In the genomic region with DNA sequence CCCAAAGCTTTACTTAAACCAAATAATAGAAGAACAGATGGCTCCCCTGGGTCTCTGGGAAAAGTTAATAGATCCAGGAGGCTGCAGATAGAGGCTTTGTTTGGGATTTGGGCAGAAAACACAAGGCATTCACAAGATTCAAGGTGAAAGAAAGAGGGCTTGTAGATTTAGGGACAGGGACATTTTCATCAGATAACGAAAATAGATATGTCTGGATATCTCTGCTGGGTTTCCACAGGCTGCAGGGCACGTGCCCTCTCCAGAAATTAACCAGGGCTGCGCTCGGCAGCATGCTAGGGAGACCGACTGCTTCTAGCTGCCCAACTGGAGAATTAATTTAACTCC, we compare ENCODE assay signal across 16 cellular contexts. TPM values are rescaled to one million over a fixed set of nuclear protein-coding genes. Genes with fewer than 3 reads are reported as not detected.
DNase-seq lines count a peak whose midpoint lies in the region; ATAC-seq, FAIRE-seq and TF ChIP-seq lines count a peak whose summit lies in the region.
"Had no signal": no experiment of that assay in that cellular context is flagged by ENCODE, and none has a peak within 500 bp of the region (broad histone marks: within the 10 kb centered on the region; RNA-seq: fewer than 3 reads in every experiment).

No MANE protein-coding gene starts in this region.

- H3K9me3 ChIP-seq in endothelial cell of umbilical vein (replicated peaks; ENCODE audit: control insufficient read depth, insufficient read depth, low read length): no peaks in the 10 kb centered on the region
- H3K9me3 ChIP-seq in stomach: peaks cover 0 to 20% (median 10%) of the 10 kb centered on the region in 4 donors

- POLR2A ChIA-PET in T-cell (lab: Charles Lee) (no interaction called here), endothelial cell of umbilical vein (lab: Charles Lee) (interaction anchor here (0.7 kb wide), 1 partner anchor 11 kb away, joined by 6 read pairs; no protein-coding TSS in a partner anchor)

- H3K9me1 ChIP-seq in endothelial cell of umbilical vein (replicated peaks; ENCODE audit: control insufficient read depth, extremely low read depth, insufficient read depth, low read length): no peaks in the 10 kb centered on the region

- H3K9ac ChIP-seq in endothelial cell of umbilical vein (replicated peaks; ENCODE audit: extremely low read depth, insufficient read depth, low read length): peak overlapping the region; percentile 15
- H3K9ac ChIP-seq: GM23248 had no signal

- peaks cover 62 to 73% (median 69%) of the 10 kb centered on the region in 3 donors for H3K4me1 Mint-ChIP-seq in T-cell
- H3K4me1 Mint-ChIP-seq in stimulated activated effector memory CD8-positive, alpha-beta T cell treated with anti-CD3 and anti-CD28 coated beads, Interleukin-12 subunit alpha, Interleukin-12 subunit beta, amount 100 ng/mL, for 72 hours: peaks cover 68% of the 10 kb centered on the region

- H3K4me2 ChIP-seq in endothelial cell of umbilical vein (ENCODE audit: insufficient read depth, low read length): peak overlapping the region; percentile 41

- FAIRE-seq in endothelial cell of umbilical vein (lab: Jason Lieb, UNC): no peak
- FAIRE-seq: GM18507, K562 had no signal

- H4K20me1 ChIP-seq in endothelial cell of umbilical vein (replicated peaks; ENCODE audit: control insufficient read depth, extremely low read depth, insufficient read depth, low read length): no peaks in the 10 kb centered on the region

- BruUV-seq in endothelial cell of umbilical vein (replicated peaks; lab: Mats Ljungman, UMichigan): no TSS peak

- peaks cover 66% of the 10 kb centered on the region for H3K36me3 Mint-ChIP-seq in T-cell
- peaks cover 87% of the 10 kb centered on the region for H3K36me3 Mint-ChIP-seq in stimulated activated effector memory CD8-positive, alpha-beta T cell treated with anti-CD3 and anti-CD28 coated beads, Interleukin-12 subunit alpha, Interleukin-12 subunit beta, amount 100 ng/mL, for 72 hours

- H3K27ac Mint-ChIP-seq in T-cell: peak overlapping the region; percentile 76 to 93
- H3K27ac Mint-ChIP-seq in stimulated activated effector memory CD8-positive, alpha-beta T cell treated with anti-CD3 and anti-CD28 coated beads, Interleukin-12 subunit alpha, Interleukin-12 subunit beta, amount 100 ng/mL, for 72 hours: peak overlapping the region; percentile 97

- dilution Hi-C loops in endothelial cell of umbilical vein (cut with MboI; ENCODE audit: extremely low pct_ligation_motif_present, low sequenced_read_pairs): no loop called here

- peaks cover 4 to 16% (median 5%) of the 10 kb centered on the region in 3 donors for H3K9me3 Mint-ChIP-seq in T-cell
- peaks cover 3% of the 10 kb centered on the region for H3K9me3 Mint-ChIP-seq in stimulated activated effector memory CD8-positive, alpha-beta T cell treated with anti-CD3 and anti-CD28 coated beads, Interleukin-12 subunit alpha, Interleukin-12 subunit beta, amount 100 ng/mL, for 72 hours

- H2AFZ ChIP-seq in endothelial cell of umbilical vein (ENCODE audit: low read depth, low read length): peak overlapping the region; percentile 27

- TF ChIP-seq POLR2A in endothelial cell of umbilical vein (IDR thresholded peaks at IDR 0.05; ENCODE audit: low read depth, low read length) (no peak), stomach (IDR thresholded peaks at IDR 0.05) (no peak)

- TF ChIP-seq EP300 in stomach (IDR thresholded peaks at IDR 0.05): no peak

- H3K27ac ChIP-seq in endothelial cell of umbilical vein (ENCODE audit: insufficient read depth, low read depth, low read length) (peak overlapping the region; percentile 80), stomach (no peak overlapping the region)
- H3K27ac ChIP-seq: esophagus muscularis mucosa, GM23248 had no signal

- H3K27me3 Mint-ChIP-seq in T-cell: no peaks in the 10 kb centered on the region

- intact Hi-C loops in endothelial cell of umbilical vein (cut with micrococcal nuclease) (loop anchor here (2.0 kb wide), 1 partner anchor 14 kb away; a partner anchor contains a TSS), stomach (cut with DNase I; ENCODE audit: low total_unique reads) (no loop called here)

- ATAC-seq in T-cell (replicated peaks in 1 of 4): no peak
- no peak for ATAC-seq in stimulated activated effector memory CD8-positive, alpha-beta T cell treated with anti-CD3 and anti-CD28 coated beads, Interleukin-12 subunit alpha, Interleukin-12 subunit beta, amount 100 ng/mL, for 72 hours
- ATAC-seq in GM21717 (IDR thresholded peaks at IDR 0.05; ENCODE audit: unreplicated experiment): no peak
- ATAC-seq: K562, left ventricle myocardium superior had no signal

- H3K4me3 ChIP-seq in endothelial cell of umbilical vein (replicated peaks in 1 of 3; ENCODE audit: insufficient read depth in 1 of 3, low read depth in 1 of 3, low read length in 3 of 3) (no peak overlapping the region), stomach (no peak overlapping the region)
- H3K4me3 ChIP-seq: esophagus muscularis mucosa, GM23248, K562, skin epidermis had no signal

- peak; percentile 23 for DNase-seq in activated CD8-positive, alpha-beta memory T cell treated with anti-CD3 and anti-CD28 coated beads, Interleukin-2, amount 50 U/mL, for 48 hours
- no peak for DNase-seq in activated CD8-positive, alpha-beta memory T cell treated with anti-CD3 and anti-CD28 coated beads for 24 hours
- DNase-seq in T-cell (no peak), endothelial cell of umbilical vein (ENCODE audit: low read depth, low spot score) (no peak), stomach (no peak), glomerular visceral epithelial cell (ENCODE audit: extremely low spot score) (no peak)
- DNase-seq in stimulated activated effector memory CD8-positive, alpha-beta T cell treated with anti-CD3 and anti-CD28 coated beads, Interleukin-12 subunit alpha, Interleukin-12 subunit beta, amount 100 ng/mL, for 72 hours (ENCODE audit: low spot score in 2 of 2): no peak
- DNase-seq: GM23248, left ventricle myocardium superior, NCI-H1105 treated with DMSO at 0.1 percent for 48 hours, NCI-H510A treated with DMSO at 0.1 percent for 48 hours had no signal

- H3K4me1 ChIP-seq in endothelial cell of umbilical vein (ENCODE audit: control insufficient read depth, extremely low read depth, insufficient read depth, low read length) (peaks cover 22% of the 10 kb centered on the region), stomach (peaks cover 0 to 5% (median 4%) of the 10 kb centered on the region in 4 donors)

- H3K36me3 ChIP-seq in endothelial cell of umbilical vein (ENCODE audit: control insufficient read depth in 2 of 2, extremely low read depth in 1 of 2, insufficient read depth in 2 of 2, low read length in 2 of 2) (no peaks in the 10 kb centered on the region), stomach (no peaks in the 10 kb centered on the region)
- H3K36me3 ChIP-seq: esophagus muscularis mucosa had no signal

- WGBS in stomach, 5 donors: 60 to 74% (median 64%) methylated on average over 5 of the region's 5 CpGs

- CTCF ChIA-PET in T-cell (lab: Charles Lee) (no interaction called here), endothelial cell of umbilical vein (lab: Charles Lee) (interaction anchor here (1.2 to 1.6 kb wide), 2 partner anchors 13 to 135 kb away, joined by 3 to 5 read pairs; no protein-coding TSS in a partner anchor)

- TF ChIP-seq CTCF in endothelial cell of umbilical vein (IDR thresholded peaks at IDR 0.05; ENCODE audit: extremely low read depth in 1 of 2, insufficient read depth in 1 of 2, low read depth in 1 of 2, low read length in 2 of 2): no peak
- no peak for TF ChIP-seq CTCF in stomach (IDR thresholded peaks at IDR 0.05)

- peak overlapping the region; percentile 39 to 61 (median 53) for H3K4me3 Mint-ChIP-seq in T-cell
- peak overlapping the region; percentile 74 for H3K4me3 Mint-ChIP-seq in stimulated activated effector memory CD8-positive, alpha-beta T cell treated with anti-CD3 and anti-CD28 coated beads, Interleukin-12 subunit alpha, Interleukin-12 subunit beta, amount 100 ng/mL, for 72 hours

- H3K27me3 ChIP-seq in endothelial cell of umbilical vein (ENCODE audit: control insufficient read depth in 2 of 2, insufficient read depth in 2 of 2, low read length in 2 of 2) (no peaks in the 10 kb centered on the region), stomach (peaks cover 0 to 21% (median 0%) of the 10 kb centered on the region in 3 donors)

- H3K79me2 ChIP-seq in endothelial cell of umbilical vein (ENCODE audit: control insufficient read depth, insufficient read depth, low read length): peaks cover 15% of the 10 kb centered on the region

TF ChIP-seq in endothelial cell of umbilical vein, 7 proteins besides CTCF, POLR2A, EP300 and RAD21:
- TF ChIP-seq, protein P1, sequence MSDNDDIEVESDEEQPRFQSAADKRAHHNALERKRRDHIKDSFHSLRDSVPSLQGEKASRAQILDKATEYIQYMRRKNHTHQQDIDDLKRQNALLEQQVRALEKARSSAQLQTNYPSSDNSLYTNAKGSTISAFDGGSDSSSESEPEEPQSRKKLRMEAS (IDR thresholded peaks at IDR 0.05; ENCODE audit: insufficient read depth, insufficient read length): no peak
- TF ChIP-seq GATA2 (IDR thresholded peaks at IDR 0.05; ENCODE audit: insufficient read depth, insufficient read length, low read depth, low read length) (no peak), EZH2 (IDR thresholded peaks at IDR 0.05; ENCODE audit: borderline replicate concordance, low read depth, low read length, severe bottlenecking) (no peak), MYC (IDR thresholded peaks at IDR 0.05; ENCODE audit: low read depth, low read length) (no peak), FOS (IDR thresholded peaks at IDR 0.05; ENCODE audit: borderline replicate concordance, insufficient read depth, low read length) (no peak), POLR2AphosphoS5 (IDR thresholded peaks at IDR 0.05; ENCODE audit: insufficient read depth, low read depth, low read length) (no peak), JUN (IDR thresholded peaks at IDR 0.05; ENCODE audit: borderline replicate concordance, insufficient read depth, insufficient read length, low read depth) (no peak)

RNA-seq across cellular contexts. Expression of a gene that starts 14.9 kb away (rescaled TPM):
- total RNA-seq in T-cell (100 to 1,000 TPM; 105 to 142 (median 132) TPM), endothelial cell of umbilical vein (32.0 and 41.8 TPM in 2 replicates), stomach (1 to 10 TPM in 3 of 5 donors, under 1 TPM in 1, not detected in 1; 0.45 to 9.7 (median 4.3) TPM)
- polyA plus RNA-seq in endothelial cell of umbilical vein (20.4 and 20.5 TPM in 2 replicates), stomach (1 to 10 TPM; 1.4 to 1.8 (median 1.7) TPM)
- polyA plus RNA-seq in endothelial cell of umbilical vein (2011; cell fraction: cytosol; rRNA removed): 24.3 and 26.6 TPM in 2 replicates
- 33.5 and 33.9 TPM in 2 replicates for polyA plus RNA-seq in endothelial cell of umbilical vein (2011; cell fraction: nucleus; rRNA removed)
- polyA plus RNA-seq in endothelial cell of umbilical vein (2012): 28.0 and 37.8 TPM in 2 replicates
- 25.3 and 35.1 TPM in 2 replicates for polyA minus RNA-seq in endothelial cell of umbilical vein
- not detected for polyA minus RNA-seq in endothelial cell of umbilical vein (2011; cell fraction: cytosol; rRNA and poly(A)+ RNA removed)
- polyA minus RNA-seq in endothelial cell of umbilical vein (2011; cell fraction: nucleus; rRNA and poly(A)+ RNA removed): 9.3 and 10.7 TPM in 2 replicates
- total RNA-seq: GM23248 had no signal
- polyA plus RNA-seq: GM23248 had no signal
